ENCODE assay signal across 28 cellular contexts in genomic region chr20:63152322-63153253, GRCh38.
DNase-seq lines count a peak whose midpoint lies in the region; ATAC-seq, FAIRE-seq and TF ChIP-seq lines count a peak whose summit lies in the region.
"Had no signal": no experiment of that assay in that cellular context is flagged by ENCODE, and none has a peak within 500 bp of the region (broad histone marks: within the 10 kb centered on the region; RNA-seq: fewer than 3 reads in every experiment).

No MANE protein-coding gene starts in this region.

- TF ChIP-seq CTCF in astrocyte (IDR thresholded peaks at IDR 0.05; ENCODE audit: insufficient read depth, low read depth, low read length) (no peak), HepG2 (CRISPR knock-in tag; IDR thresholded peaks at IDR 0.05) (no peak)

- in situ Hi-C loops in HepG2 (cut with HindIII; ENCODE audit: extremely low pct_ligation_motif_present, low pct_unique_long_range_greater_than_20kb), result no loop called here

- no peak for TF ChIP-seq POLR2A in HepG2 (IDR thresholded peaks at IDR 0.05; ENCODE audit: insufficient read depth in 1 of 2, low read depth in 2 of 2, low read length in 2 of 2)

- no peaks in the 10 kb centered on the region for H3K4me1 Mint-ChIP-seq in activated naive CD8-positive, alpha-beta T cell treated with anti-CD3 and anti-CD28 coated beads, Interleukin-2, amount 10 ng/mL, durations not matched to agents 7 days and 5 days
- H3K4me1 Mint-ChIP-seq in activated naive CD8-positive, alpha-beta T cell treated with anti-CD3 and anti-CD28 coated beads, Interleukin-2, amount 50 U/mL, for 24 hours, result no peaks in the 10 kb centered on the region
- peaks cover 10% of the 10 kb centered on the region for H3K4me1 Mint-ChIP-seq in astrocyte (ENCODE audit: low read depth, unreplicated experiment)
- no peaks in the 10 kb centered on the region for H3K4me1 Mint-ChIP-seq in activated T-helper 17 cell treated with anti-CD3 and anti-CD28 coated beads, Interleukin-2, amount 50 U/mL, for 72 hours
- H3K4me1 Mint-ChIP-seq: activated CD4-positive, alpha-beta T cell treated with anti-CD3 and anti-CD28 coated beads, Interleukin-2, amount 10 ng/mL, durations not matched to agents 24 days and 14 days; stimulated activated memory B cell treated with anti-CD40 and anti-IgM and Interleukin-4, amounts not matched to agents 10 μg/mL and 1 μg/mL and 100 μg/mL, for 72 hours had no signal

- intact Hi-C loops in HepG2 (cut with micrococcal nuclease; ENCODE audit: unreplicated experiment), result loop anchor here (2.0 kb wide), 1 partner anchor 42 kb away; no protein-coding TSS in a partner anchor

- peaks cover 9% of the 10 kb centered on the region for H3K9me3 ChIP-seq in astrocyte (ENCODE audit: insufficient read depth, low read depth, low read length)
- peaks cover 11% of the 10 kb centered on the region for H3K9me3 ChIP-seq in HepG2 (ENCODE audit: low read length)
- H3K9me3 ChIP-seq in skeletal muscle satellite cell (replicated peaks; ENCODE audit: low read length), result peaks cover 9% of the 10 kb centered on the region

- 47% methylated on average over 24 of the region's 28 CpGs for WGBS in HepG2 (ENCODE audit: low lambda C conversion rate)

- no peak for ATAC-seq in activated naive CD8-positive, alpha-beta T cell treated with anti-CD3 and anti-CD28 coated beads, Interleukin-2, amount 10 ng/mL, durations not matched to agents 7 days and 5 days (ENCODE audit: low read depth)
- ATAC-seq in activated naive CD8-positive, alpha-beta T cell treated with anti-CD3 and anti-CD28 coated beads, Interleukin-2, amount 50 U/mL, for 24 hours, result no peak
- ATAC-seq in HepG2 (no peak), GM18858 (IDR thresholded peaks at IDR 0.05; ENCODE audit: unreplicated experiment) (no peak)
- ATAC-seq in activated T-helper 17 cell treated with anti-CD3 and anti-CD28 coated beads, Interleukin-2, amount 50 U/mL, for 72 hours (replicated peaks), result no peak
- ATAC-seq: activated naive CD4-positive, alpha-beta T cell treated with anti-CD3 and anti-CD28 coated beads, Interleukin-2, amount 50 U/mL, for 72 hours; esophagus mucosa; foreskin keratinocyte; HCT116; stimulated activated memory B cell treated with anti-CD40 and anti-IgM and Interleukin-4, amounts not matched to agents 10 μg/mL and 1 μg/mL and 100 μg/mL, for 72 hours had no signal

- TF ChIP-seq EP300 in HepG2 (IDR thresholded peaks at IDR 0.05; ENCODE audit: low read depth in 2 of 2, low read length in 2 of 2) (no peak), HepG2 (CRISPR knock-in tag; IDR thresholded peaks at IDR 0.05; ENCODE audit: borderline replicate concordance) (no peak)

- H3K4me1 ChIP-seq in astrocyte (ENCODE audit: insufficient read depth, low read length), result no peaks in the 10 kb centered on the region
- no peaks in the 10 kb centered on the region for H3K4me1 ChIP-seq in HepG2 (ENCODE audit: insufficient read depth, low read length)
- H3K4me1 ChIP-seq in skeletal muscle satellite cell (ENCODE audit: control insufficient read depth, insufficient read depth, low read length), result peaks cover 17% of the 10 kb centered on the region
- H3K4me1 ChIP-seq: foreskin keratinocyte, parathyroid adenoma, transverse colon had no signal

- H3K4me2 ChIP-seq in astrocyte (ENCODE audit: low read length) (peak overlapping the region; percentile 33), HepG2 (ENCODE audit: low read depth, low read length) (no peak overlapping the region), skeletal muscle satellite cell (ENCODE audit: low read length) (peak overlapping the region; percentile 77)

- H3K36me3 Mint-ChIP-seq in activated naive CD8-positive, alpha-beta T cell treated with anti-CD3 and anti-CD28 coated beads, Interleukin-2, amount 10 ng/mL, durations not matched to agents 7 days and 5 days, result no peaks in the 10 kb centered on the region
- no peaks in the 10 kb centered on the region for H3K36me3 Mint-ChIP-seq in activated naive CD8-positive, alpha-beta T cell treated with anti-CD3 and anti-CD28 coated beads, Interleukin-2, amount 50 U/mL, for 24 hours (ENCODE audit: low read depth)
- no peaks in the 10 kb centered on the region for H3K36me3 Mint-ChIP-seq in astrocyte (ENCODE audit: low read depth, unreplicated experiment)
- no peaks in the 10 kb centered on the region for H3K36me3 Mint-ChIP-seq in activated T-helper 17 cell treated with anti-CD3 and anti-CD28 coated beads, Interleukin-2, amount 50 U/mL, for 72 hours (ENCODE audit: low read depth)
- H3K36me3 Mint-ChIP-seq: CD4-positive, CD25-positive, alpha-beta regulatory T cell had no signal

- no peak overlapping the region for H3K27ac Mint-ChIP-seq in activated naive CD8-positive, alpha-beta T cell treated with anti-CD3 and anti-CD28 coated beads, Interleukin-2, amount 10 ng/mL, durations not matched to agents 7 days and 5 days
- H3K27ac Mint-ChIP-seq in activated naive CD8-positive, alpha-beta T cell treated with anti-CD3 and anti-CD28 coated beads, Interleukin-2, amount 50 U/mL, for 24 hours, result no peak overlapping the region
- no peak overlapping the region for H3K27ac Mint-ChIP-seq in astrocyte (ENCODE audit: unreplicated experiment)
- no peak overlapping the region for H3K27ac Mint-ChIP-seq in activated T-helper 17 cell treated with anti-CD3 and anti-CD28 coated beads, Interleukin-2, amount 50 U/mL, for 72 hours
- H3K27ac Mint-ChIP-seq: activated CD4-positive, alpha-beta T cell treated with anti-CD3 and anti-CD28 coated beads, Interleukin-2, amount 10 ng/mL, durations not matched to agents 24 days and 14 days; activated naive CD4-positive, alpha-beta T cell treated with anti-CD3 and anti-CD28 coated beads, Interleukin-2, amount 50 U/mL, for 72 hours; CD4-positive, CD25-positive, alpha-beta regulatory T cell; dendritic cell treated with granulocyte-macrophage colony-stimulating factor and Interleukin-4, amounts not matched to agents 40 ng/mL and 50 ng/mL, for 4 days; stimulated activated memory B cell treated with anti-CD40 and anti-IgM and Interleukin-4, amounts not matched to agents 10 μg/mL and 1 μg/mL and 100 μg/mL, for 72 hours had no signal

- H3K9ac ChIP-seq in astrocyte (ENCODE audit: low read length) (no peak overlapping the region), HepG2 (ENCODE audit: insufficient read depth, low read depth, low read length) (no peak overlapping the region), skeletal muscle satellite cell (ENCODE audit: low read depth, low read length) (peak overlapping the region; percentile 42)
- H3K9ac ChIP-seq: parathyroid adenoma had no signal

- TF ChIP-seq RAD21 in HepG2 (CRISPR knock-in tag; IDR thresholded peaks at IDR 0.05), result no peak

- H3K4me3 Mint-ChIP-seq in activated naive CD8-positive, alpha-beta T cell treated with anti-CD3 and anti-CD28 coated beads, Interleukin-2, amount 10 ng/mL, durations not matched to agents 7 days and 5 days, result no peak overlapping the region
- no peak overlapping the region for H3K4me3 Mint-ChIP-seq in activated naive CD8-positive, alpha-beta T cell treated with anti-CD3 and anti-CD28 coated beads, Interleukin-2, amount 50 U/mL, for 24 hours
- H3K4me3 Mint-ChIP-seq in astrocyte (ENCODE audit: unreplicated experiment), result no peak overlapping the region
- no peak overlapping the region for H3K4me3 Mint-ChIP-seq in activated T-helper 17 cell treated with anti-CD3 and anti-CD28 coated beads, Interleukin-2, amount 50 U/mL, for 72 hours
- H3K4me3 Mint-ChIP-seq: activated CD4-positive, alpha-beta T cell treated with anti-CD3 and anti-CD28 coated beads, Interleukin-2, amount 10 ng/mL, durations not matched to agents 24 days and 14 days; CD4-positive, CD25-positive, alpha-beta regulatory T cell; dendritic cell treated with granulocyte-macrophage colony-stimulating factor and Interleukin-4, amounts not matched to agents 40 ng/mL and 50 ng/mL, for 4 days; stimulated activated memory B cell treated with anti-CD40 and anti-IgM and Interleukin-4, amounts not matched to agents 10 μg/mL and 1 μg/mL and 100 μg/mL, for 72 hours had no signal

- peak; percentile 19 for DNase-seq in activated naive CD8-positive, alpha-beta T cell treated with anti-CD3 and anti-CD28 coated beads, Interleukin-2, amount 10 ng/mL, durations not matched to agents 7 days and 5 days
- no peak for DNase-seq in activated naive CD8-positive, alpha-beta T cell treated with anti-CD3 and anti-CD28 coated beads, Interleukin-2, amount 50 U/mL, for 24 hours
- DNase-seq in astrocyte (ENCODE audit: low read depth), result no peak
- DNase-seq in HepG2 (ENCODE audit: low spot score), result no peak
- DNase-seq in NCI-H1930 (lab: John Stamatoyannopoulos, UW), result no peak
- DNase-seq: activated CD4-positive, alpha-beta T cell treated with anti-CD3 and anti-CD28 coated beads, Interleukin-2, amount 10 ng/mL, durations not matched to agents 24 days and 14 days; activated effector memory CD4-positive, alpha-beta T cell treated with Interleukin-2 at 50 U/mL for 16 hours; Calu3; CD4-positive, CD25-positive, alpha-beta regulatory T cell; DMS79; foreskin keratinocyte; kidney glomerular epithelial cell; NCI-H2107; NCI-H69; T1000; transverse colon had no signal

- CTCF ChIA-PET in HepG2 (lab: Yijun Ruan, JAX; ENCODE audit: low intra/inter-chr PET ratio, low total read pairs), result no interaction called here

- H4K20me1 ChIP-seq in astrocyte (ENCODE audit: insufficient read depth, low read length), result no peaks in the 10 kb centered on the region
- H4K20me1 ChIP-seq in HepG2 (ENCODE audit: insufficient read depth, low read length), result peaks cover 2% of the 10 kb centered on the region; the same call in 1 of the 2 replicates

- H3K9me3 Mint-ChIP-seq in activated naive CD8-positive, alpha-beta T cell treated with anti-CD3 and anti-CD28 coated beads, Interleukin-2, amount 10 ng/mL, durations not matched to agents 7 days and 5 days, result peaks cover 3% of the 10 kb centered on the region
- H3K9me3 Mint-ChIP-seq in activated naive CD8-positive, alpha-beta T cell treated with anti-CD3 and anti-CD28 coated beads, Interleukin-2, amount 50 U/mL, for 24 hours, result peaks cover 10% of the 10 kb centered on the region
- H3K9me3 Mint-ChIP-seq in astrocyte (ENCODE audit: unreplicated experiment), result peaks cover 3% of the 10 kb centered on the region
- H3K9me3 Mint-ChIP-seq in activated T-helper 17 cell treated with anti-CD3 and anti-CD28 coated beads, Interleukin-2, amount 50 U/mL, for 72 hours, result peaks cover 10% of the 10 kb centered on the region

- H3K27me3 ChIP-seq in astrocyte (ENCODE audit: insufficient read depth, low read length) (peaks cover 13% of the 10 kb centered on the region), HepG2 (ENCODE audit: control insufficient read depth in 1 of 2, insufficient read depth in 2 of 2, low read length in 2 of 2) (peaks cover 29 to 89% of the 10 kb centered on the region in 2 experiments), skeletal muscle satellite cell (ENCODE audit: control insufficient read depth, insufficient read depth, low read length) (peaks cover 38% of the 10 kb centered on the region)

- H3K36me3 ChIP-seq in astrocyte (ENCODE audit: insufficient read depth, low read length), result no peaks in the 10 kb centered on the region
- no peaks in the 10 kb centered on the region for H3K36me3 ChIP-seq in HepG2 (replicated peaks in 1 of 2; ENCODE audit: control insufficient read depth in 1 of 2, insufficient read depth in 2 of 2, low read length in 2 of 2)
- no peaks in the 10 kb centered on the region for H3K36me3 ChIP-seq in skeletal muscle satellite cell (ENCODE audit: insufficient read depth, low read length)
- H3K36me3 ChIP-seq: transverse colon had no signal

- peaks cover 11% of the 10 kb centered on the region for H3K27me3 Mint-ChIP-seq in activated naive CD8-positive, alpha-beta T cell treated with anti-CD3 and anti-CD28 coated beads, Interleukin-2, amount 10 ng/mL, durations not matched to agents 7 days and 5 days
- peaks cover 19% of the 10 kb centered on the region for H3K27me3 Mint-ChIP-seq in activated naive CD8-positive, alpha-beta T cell treated with anti-CD3 and anti-CD28 coated beads, Interleukin-2, amount 50 U/mL, for 24 hours
- peaks cover 35% of the 10 kb centered on the region for H3K27me3 Mint-ChIP-seq in astrocyte (ENCODE audit: low read depth, unreplicated experiment)
- H3K27me3 Mint-ChIP-seq in activated T-helper 17 cell treated with anti-CD3 and anti-CD28 coated beads, Interleukin-2, amount 50 U/mL, for 72 hours, result peaks cover 28% of the 10 kb centered on the region

- H3K27ac ChIP-seq in astrocyte (ENCODE audit: low read depth, low read length) (no peak overlapping the region), HepG2 (ENCODE audit: extremely low read length, insufficient read depth, low read length) (no peak overlapping the region)
- H3K27ac ChIP-seq: 22Rv1, foreskin keratinocyte, parathyroid adenoma, transverse colon had no signal

- H3K4me3 ChIP-seq in astrocyte (ENCODE audit: insufficient read depth, low read depth, low read length), result no peak overlapping the region
- H3K4me3 ChIP-seq in HepG2 (replicated peaks in 1 of 3; ENCODE audit: insufficient read depth in 1 of 3, low read depth in 2 of 3, low read length in 3 of 3), result no peak overlapping the region
- H3K4me3 ChIP-seq in skeletal muscle satellite cell (ENCODE audit: low read length), result peak overlapping the region; percentile 51
- H3K4me3 ChIP-seq: transverse colon had no signal

- H2AFZ ChIP-seq in astrocyte (ENCODE audit: low read depth, low read length), result no peak overlapping the region
- no peak overlapping the region for H2AFZ ChIP-seq in HepG2 (ENCODE audit: low read length)
- H2AFZ ChIP-seq: parathyroid adenoma had no signal

- no TSS peak for BruUV-seq in HepG2 (replicated peaks; lab: Mats Ljungman, UMichigan)

- POLR2A ChIA-PET in activated naive CD8-positive, alpha-beta T cell treated with anti-CD3 and anti-CD28 coated beads, Interleukin-2, amount 10 ng/mL, durations not matched to agents 7 days and 5 days (lab: Charles Lee), result no interaction called here
- POLR2A ChIA-PET in HepG2 (lab: Yijun Ruan, JAX), result no interaction called here

- H3K79me2 ChIP-seq in astrocyte (ENCODE audit: insufficient read depth, low read length), result no peaks in the 10 kb centered on the region
- no peaks in the 10 kb centered on the region for H3K79me2 ChIP-seq in HepG2 (ENCODE audit: insufficient read depth, low read length)
- H3K79me2 ChIP-seq: parathyroid adenoma had no signal

- FAIRE-seq in astrocyte (lab: Jason Lieb, UNC) (no peak), HepG2 (lab: Jason Lieb, UNC) (no peak)
- FAIRE-seq: G401.6, RCC 7860 had no signal
